ENCODE assay signal across 1 cellular context in the genomic region with DNA sequence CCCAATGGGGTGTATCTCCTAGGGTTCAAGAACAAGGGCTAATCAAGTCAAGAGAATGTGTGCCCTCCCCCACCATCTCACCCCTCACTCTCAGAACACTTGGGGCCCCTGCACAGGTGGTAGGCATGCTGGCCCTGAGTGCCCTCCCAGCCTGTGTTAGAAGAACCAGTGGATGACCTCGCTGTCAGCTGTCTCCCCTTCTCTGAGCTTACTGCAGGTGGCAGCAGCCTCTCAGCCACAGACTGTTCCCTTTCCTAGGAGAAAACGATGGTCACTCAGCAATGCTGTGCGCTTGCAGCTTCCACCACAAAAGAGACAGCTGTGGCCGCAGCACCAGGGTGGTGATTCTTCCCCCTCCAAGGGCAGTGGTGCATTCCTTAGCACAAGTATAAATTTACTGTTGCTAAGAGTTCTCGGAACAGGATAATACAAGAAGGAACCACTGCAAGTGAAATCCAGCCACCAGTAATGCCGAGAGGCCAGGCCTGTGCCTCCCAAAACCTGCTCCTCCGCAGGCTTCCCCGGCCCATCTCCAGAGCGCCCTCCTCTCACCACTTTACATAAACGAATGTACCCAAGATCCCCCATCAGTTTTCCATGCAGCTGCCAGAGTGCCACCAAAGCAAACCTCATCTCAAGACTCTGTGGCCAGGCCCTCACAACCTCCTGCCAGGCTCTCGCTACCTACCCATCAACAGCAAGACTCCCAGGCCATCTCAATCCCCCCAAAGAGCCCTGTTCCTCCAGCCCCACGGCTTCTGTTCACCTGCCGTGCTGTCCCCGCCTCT.
TF ChIP-seq lines count a peak whose summit lies in the region.

No MANE protein-coding gene starts in this region.

TF ChIP-seq in H1, 55 proteins besides CTCF, POLR2A, EP300 and RAD21:
- TF ChIP-seq RFX5 (IDR thresholded peaks at IDR 0.05; ENCODE audit: borderline replicate concordance, low read depth, low read length) (no peak), YY1 (IDR thresholded peaks at IDR 0.05; ENCODE audit: low read depth, low read length) (no peak), SP2 (IDR thresholded peaks at IDR 0.05; ENCODE audit: low read length) (no peak), GABPA (IDR thresholded peaks at IDR 0.05; ENCODE audit: borderline replicate concordance, insufficient read depth, low read length) (peak; percentile 59; the same call in 1 of the 2 replicates), CTBP2 (IDR thresholded peaks at IDR 0.05; ENCODE audit: borderline replicate concordance, insufficient read depth, insufficient read length, low read length) (no peak), SIRT6 (IDR thresholded peaks at IDR 0.05; ENCODE audit: low read length) (no peak), EGR1 (IDR thresholded peaks at IDR 0.05; ENCODE audit: borderline replicate concordance, low read depth, low read length) (no peak), RBBP5 (IDR thresholded peaks at IDR 0.05; ENCODE audit: borderline replicate concordance, low read depth, low read length) (no peak), CEBPB (IDR thresholded peaks at IDR 0.05; ENCODE audit: low read depth, low read length) (no peak), MAFK (IDR thresholded peaks at IDR 0.05; ENCODE audit: low read depth, low read length) (no peak), NANOG (IDR thresholded peaks at IDR 0.05; ENCODE audit: insufficient read depth, low read depth, low read length, poor library complexity, severe bottlenecking) (no peak), TEAD4 (IDR thresholded peaks at IDR 0.05; ENCODE audit: low read depth, low read length) (no peak), BCL11A (IDR thresholded peaks at IDR 0.05; ENCODE audit: low read depth in 2 of 2, low read length in 2 of 2) (no peak), SUZ12 (IDR thresholded peaks at IDR 0.05; ENCODE audit: low read length) (no peak), CBX8 (IDR thresholded peaks at IDR 0.05; ENCODE audit: borderline replicate concordance, low read depth, low read length) (no peak), ASH2L (IDR thresholded peaks at IDR 0.05; ENCODE audit: low read length) (peak; percentile 7), SIX5 (IDR thresholded peaks at IDR 0.05; ENCODE audit: low read depth, low read length) (no peak), KDM4A (IDR thresholded peaks at IDR 0.05; ENCODE audit: low read depth, low read length, severe bottlenecking) (no peak), HDAC6 (IDR thresholded peaks at IDR 0.05; ENCODE audit: low read depth, low read length) (no peak), KDM1A (IDR thresholded peaks at IDR 0.05; ENCODE audit: borderline replicate concordance, low read length) (no peak), ZNF274 (IDR thresholded peaks at IDR 0.05; ENCODE audit: borderline replicate concordance, extremely low read depth, low read length) (no peak), BRCA1 (IDR thresholded peaks at IDR 0.05; ENCODE audit: low read depth, low read length) (no peak), CREB1 (IDR thresholded peaks at IDR 0.05) (no peak), EZH2 (IDR thresholded peaks at IDR 0.05; ENCODE audit: low read depth, low read length, severe bottlenecking) (peak; percentile 26), JUND (IDR thresholded peaks at IDR 0.05; ENCODE audit: low read length) (no peak), POU5F1 (IDR thresholded peaks at IDR 0.05; ENCODE audit: low read depth, low read length) (no peak), JUN (IDR thresholded peaks at IDR 0.05; ENCODE audit: low read depth, low read length) (no peak), CBX5 (IDR thresholded peaks at IDR 0.05; ENCODE audit: low read depth, low read length) (no peak), CHD2 (IDR thresholded peaks at IDR 0.05; ENCODE audit: low read length) (no peak), SIN3A (conservative IDR thresholded peaks at IDR 0.05 in 1 of 2, IDR thresholded peaks at IDR 0.05 in 1 of 2; ENCODE audit: low read depth in 1 of 2, low read length in 2 of 2) (0 out of 4 replicates have a peak, but pooled peaks of 1 of the 2 experiments have one; percentile 67)
- TF ChIP-seq, protein P1, sequence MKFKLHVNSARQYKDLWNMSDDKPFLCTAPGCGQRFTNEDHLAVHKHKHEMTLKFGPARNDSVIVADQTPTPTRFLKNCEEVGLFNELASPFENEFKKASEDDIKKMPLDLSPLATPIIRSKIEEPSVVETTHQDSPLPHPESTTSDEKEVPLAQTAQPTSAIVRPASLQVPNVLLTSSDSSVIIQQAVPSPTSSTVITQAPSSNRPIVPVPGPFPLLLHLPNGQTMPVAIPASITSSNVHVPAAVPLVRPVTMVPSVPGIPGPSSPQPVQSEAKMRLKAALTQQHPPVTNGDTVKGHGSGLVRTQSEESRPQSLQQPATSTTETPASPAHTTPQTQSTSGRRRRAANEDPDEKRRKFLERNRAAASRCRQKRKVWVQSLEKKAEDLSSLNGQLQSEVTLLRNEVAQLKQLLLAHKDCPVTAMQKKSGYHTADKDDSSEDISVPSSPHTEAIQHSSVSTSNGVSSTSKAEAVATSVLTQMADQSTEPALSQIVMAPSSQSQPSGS (IDR thresholded peaks at IDR 0.05; ENCODE audit: low read length) = 0 out of 2 replicates have a peak, but pooled peaks have one; percentile 29
- TF ChIP-seq, protein P2, sequence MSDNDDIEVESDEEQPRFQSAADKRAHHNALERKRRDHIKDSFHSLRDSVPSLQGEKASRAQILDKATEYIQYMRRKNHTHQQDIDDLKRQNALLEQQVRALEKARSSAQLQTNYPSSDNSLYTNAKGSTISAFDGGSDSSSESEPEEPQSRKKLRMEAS (IDR thresholded peaks at IDR 0.05) = peak; percentile 34
- TF ChIP-seq, protein P3, sequence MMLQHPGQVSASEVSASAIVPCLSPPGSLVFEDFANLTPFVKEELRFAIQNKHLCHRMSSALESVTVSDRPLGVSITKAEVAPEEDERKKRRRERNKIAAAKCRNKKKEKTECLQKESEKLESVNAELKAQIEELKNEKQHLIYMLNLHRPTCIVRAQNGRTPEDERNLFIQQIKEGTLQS (IDR thresholded peaks at IDR 0.05; ENCODE audit: insufficient read depth, low read depth, low read length) = no peak
